Comparison of ENCODE assay signal across 28 cellular contexts in genomic region chr5:76670508-76670907, GRCh38. TPM values are rescaled to one million over a fixed set of nuclear protein-coding genes. Genes with fewer than 3 reads are reported as not detected.
"Had no signal": no experiment of that assay in that cellular context is flagged by ENCODE, and none has a peak within 500 bp of the region (broad histone marks: within the 10 kb centered on the region; RNA-seq: fewer than 3 reads in every experiment).

No MANE protein-coding gene starts in this region.

- H3K4me1 Mint-ChIP-seq: activated naive CD4-positive, alpha-beta T cell treated with anti-CD3 and anti-CD28 coated beads, Interleukin-2, amount 50 U/mL, for 24 hours; stimulated activated memory B cell treated with anti-CD40 and anti-IgM and Interleukin-4, amounts not matched to agents 10 μg/mL and 1 μg/mL and 100 μg/mL, for 72 hours; stimulated activated naive CD8-positive, alpha-beta T cell treated with anti-CD3 and anti-CD28 coated beads, Interleukin-15, amount 100 ng/mL, for 72 hours had no signal

- H3K27ac Mint-ChIP-seq: activated naive CD4-positive, alpha-beta T cell treated with anti-CD3 and anti-CD28 coated beads, Interleukin-2, amount 50 U/mL, for 24 hours; dendritic cell treated with granulocyte-macrophage colony-stimulating factor and Interleukin-4, amounts not matched to agents 40 ng/mL and 50 ng/mL, for 4 days; endodermal cell; progenitor cell of endocrine pancreas; stimulated activated memory B cell treated with anti-CD40 and anti-IgM and Interleukin-4, amounts not matched to agents 10 μg/mL and 1 μg/mL and 100 μg/mL, for 72 hours; stimulated activated naive CD8-positive, alpha-beta T cell treated with anti-CD3 and anti-CD28 coated beads, Interleukin-15, amount 100 ng/mL, for 72 hours had no signal

- ATAC-seq: activated CD4-positive, CD25-positive, alpha-beta regulatory T cell treated with anti-CD3 and anti-CD28 coated beads, Interleukin-2, amount 50 U/mL, for 24 hours; heart right ventricle; mucosa of descending colon; right lobe of liver; stimulated activated memory B cell treated with anti-CD40 and anti-IgM and Interleukin-4, amounts not matched to agents 10 μg/mL and 1 μg/mL and 100 μg/mL, for 72 hours; stimulated activated naive CD8-positive, alpha-beta T cell treated with anti-CD3 and anti-CD28 coated beads, Interleukin-15, amount 100 ng/mL, for 72 hours had no signal

- H3K27me3 Mint-ChIP-seq: activated naive CD4-positive, alpha-beta T cell treated with anti-CD3 and anti-CD28 coated beads, Interleukin-2, amount 50 U/mL, for 24 hours; central memory CD8-positive, alpha-beta T cell; dendritic cell treated with granulocyte-macrophage colony-stimulating factor and Interleukin-4, amounts not matched to agents 40 ng/mL and 50 ng/mL, for 4 days; progenitor cell of endocrine pancreas; stimulated activated memory B cell treated with anti-CD40 and anti-IgM and Interleukin-4, amounts not matched to agents 10 μg/mL and 1 μg/mL and 100 μg/mL, for 72 hours; stimulated activated naive CD8-positive, alpha-beta T cell treated with anti-CD3 and anti-CD28 coated beads, Interleukin-15, amount 100 ng/mL, for 72 hours had no signal

- H3K9me3 Mint-ChIP-seq: activated naive CD4-positive, alpha-beta T cell treated with anti-CD3 and anti-CD28 coated beads, Interleukin-2, amount 50 U/mL, for 24 hours; central memory CD8-positive, alpha-beta T cell; dendritic cell treated with granulocyte-macrophage colony-stimulating factor and Interleukin-4, amounts not matched to agents 40 ng/mL and 50 ng/mL, for 4 days; endodermal cell; stimulated activated memory B cell treated with anti-CD40 and anti-IgM and Interleukin-4, amounts not matched to agents 10 μg/mL and 1 μg/mL and 100 μg/mL, for 72 hours; stimulated activated naive CD8-positive, alpha-beta T cell treated with anti-CD3 and anti-CD28 coated beads, Interleukin-15, amount 100 ng/mL, for 72 hours had no signal

- H3K9me3 ChIP-seq: esophagus squamous epithelium, heart right ventricle, left ventricle myocardium inferior, mucosa of descending colon, ovary, right lobe of liver, thyroid gland, upper lobe of left lung, vagina had no signal

- H3K4me3 Mint-ChIP-seq: activated naive CD4-positive, alpha-beta T cell treated with anti-CD3 and anti-CD28 coated beads, Interleukin-2, amount 50 U/mL, for 24 hours; central memory CD8-positive, alpha-beta T cell; dendritic cell treated with granulocyte-macrophage colony-stimulating factor and Interleukin-4, amounts not matched to agents 40 ng/mL and 50 ng/mL, for 4 days; endodermal cell; stimulated activated memory B cell treated with anti-CD40 and anti-IgM and Interleukin-4, amounts not matched to agents 10 μg/mL and 1 μg/mL and 100 μg/mL, for 72 hours; stimulated activated naive CD8-positive, alpha-beta T cell treated with anti-CD3 and anti-CD28 coated beads, Interleukin-15, amount 100 ng/mL, for 72 hours had no signal

- DNase-seq: activated CD4-positive, alpha-beta T cell treated with anti-CD3 and anti-CD28 coated beads for 48 hours; activated CD4-positive, alpha-beta T cell treated with anti-CD3 and anti-CD28 coated beads, Interleukin-2, amount 50 U/mL, for 48 hours; activated CD8-positive, alpha-beta memory T cell treated with anti-CD3 and anti-CD28 coated beads for 24 hours; activated gamma-delta T cell treated with Interleukin-2 at 50 U/mL for 16 hours; anterior cingulate cortex; endodermal cell; esophagus squamous epithelium; foreskin melanocyte; heart right ventricle; left ventricle myocardium inferior; mesendoderm; mucosa of descending colon; ovary; right lobe of liver; stimulated activated CD4-positive, alpha-beta T cell treated with anti-CD3 and anti-CD28 coated beads, Interleukin-4, amount 100 ng/mL, for 1 hour; stimulated activated naive CD8-positive, alpha-beta T cell treated with anti-CD3 and anti-CD28 coated beads, Interleukin-15, amount 100 ng/mL, for 72 hours; substantia nigra; T-helper 1 cell; thyroid gland; upper lobe of left lung had no signal

RNA-seq across cellular contexts. Expression of gene F2RL2, which starts 47.3 kb away (rescaled TPM):
- total RNA-seq: progenitor cell of endocrine pancreas, vagina had no signal
- polyA plus RNA-seq: neural cell had no signal
